16 cellular contexts compared by ENCODE assay signal in the genomic region with DNA sequence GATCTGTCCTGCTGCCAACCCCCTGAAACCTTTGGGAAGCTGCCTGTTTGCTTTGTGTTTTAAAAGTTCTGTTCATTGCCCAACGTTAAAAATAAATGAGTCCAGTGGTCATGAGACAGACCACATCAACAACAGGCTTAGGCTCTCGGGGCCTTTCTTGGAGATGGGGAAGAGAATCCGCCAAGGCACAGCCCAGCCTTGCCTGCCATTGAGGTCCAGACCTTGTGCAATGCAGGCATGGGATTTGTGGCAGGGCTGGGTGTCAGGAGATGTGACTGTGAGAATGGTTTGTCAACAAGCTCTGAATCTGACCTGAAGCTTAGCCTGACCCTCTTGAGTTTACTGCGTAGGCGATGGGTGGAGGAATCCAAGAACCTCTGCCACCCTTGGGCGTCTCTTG.
"Had no signal": no experiment of that assay in that cellular context is flagged by ENCODE, and none has a peak within 500 bp of the region (broad histone marks: within the 10 kb centered on the region; RNA-seq: fewer than 3 reads in every experiment).

No MANE protein-coding gene starts in this region.

- ATAC-seq: activated CD4-positive, alpha-beta T cell treated with anti-CD3 and anti-CD28 coated beads for 36 hours; activated CD8-positive, alpha-beta memory T cell treated with anti-CD3 and anti-CD28 coated beads, Interleukin-2, amount 10 ng/mL, durations not matched to agents 7 days and 5 days; activated T-cell treated with anti-CD3 and anti-CD28 coated beads, Interleukin-2, amount 50 U/mL, for 4 hours; body of pancreas; left ventricle myocardium superior; natural killer cell; T-helper 17 cell had no signal

- H3K9me3 ChIP-seq: body of pancreas, colonic mucosa, neutrophil, spleen had no signal

- H3K4me3 ChIP-seq: body of pancreas, colonic mucosa, spleen had no signal

- H3K27ac ChIP-seq: body of pancreas, colonic mucosa, neutrophil, parathyroid adenoma, spleen had no signal

- H3K9ac ChIP-seq: parathyroid adenoma had no signal

- FAIRE-seq: endothelial cell of umbilical vein had no signal

- DNase-seq: activated CD4-positive, alpha-beta memory T cell treated with anti-CD3 and anti-CD28 coated beads for 36 hours; activated CD4-positive, alpha-beta T cell treated with anti-CD3 and anti-CD28 coated beads for 36 hours; activated CD8-positive, alpha-beta memory T cell treated with anti-CD3 and anti-CD28 coated beads, Interleukin-2, amount 10 ng/mL, durations not matched to agents 7 days and 5 days; activated effector memory CD4-positive, alpha-beta T cell treated with anti-CD3 and anti-CD28 coated beads, Interleukin-2, amount 50 U/mL, for 16 hours; activated T-cell treated with anti-CD3 and anti-CD28 coated beads, Interleukin-2, amount 50 U/mL, for 4 hours; amygdala; body of pancreas; colonic mucosa; effector CD4-positive, alpha-beta T cell; left ventricle myocardium superior; natural killer cell; spleen; T-helper 17 cell had no signal

- H3K36me3 ChIP-seq: colonic mucosa, neutrophil, spleen had no signal

- H3K27me3 ChIP-seq: body of pancreas, colonic mucosa had no signal

- H2AFZ ChIP-seq: parathyroid adenoma had no signal
